ENCODE assay signal across 22 cellular contexts in genomic region chr20:59382326-59382725, GRCh38.
"Had no signal": no experiment of that assay in that cellular context is flagged by ENCODE, and none has a peak within 500 bp of the region (broad histone marks: within the 10 kb centered on the region; RNA-seq: fewer than 3 reads in every experiment).

No MANE protein-coding gene starts in this region.

- H3K36me3 Mint-ChIP-seq: IgD-negative memory B cell had no signal

- H3K4me2 ChIP-seq: KMS-11 had no signal

- H3K4me3 ChIP-seq: K562, SJCRH30 had no signal

- H3K9me3 Mint-ChIP-seq: IgD-negative memory B cell; T-helper 1 cell treated with Interleukin-12 subunit alpha and Interleukin-12 subunit beta and Interleukin-4 antibody, amounts not matched to agents 30 μg/mL and 1 μg/mL, for 36 hours had no signal

- H3K9me3 ChIP-seq: SJCRH30 had no signal

- H3K36me3 ChIP-seq: SJCRH30 had no signal

- H3K27ac Mint-ChIP-seq: IgD-negative memory B cell; T-helper 1 cell treated with Interleukin-12 subunit alpha and Interleukin-12 subunit beta and Interleukin-4 antibody, amounts not matched to agents 30 μg/mL and 1 μg/mL, for 36 hours had no signal

- H3K27me3 ChIP-seq: SJCRH30 had no signal

- DNase-seq: Kasumi-1, MM.1S, NCI-H1092 treated with DMSO at 0.1 percent for 48 hours, NCI-H1436, NCI-H187, NCI-H2029, NCI-H2081 treated with DMSO at 0.1 percent for 48 hours, NCI-H2171, NCI-H226, NCI-H524, NCI-H526 treated with DMSO at 0.1 percent for 48 hours, NCI-H774, PC-3, SHP77 treated with DMSO at 0.1 percent for 48 hours, SJCRH30 had no signal

- H3K4me3 Mint-ChIP-seq: IgD-negative memory B cell; T-helper 1 cell treated with Interleukin-12 subunit alpha and Interleukin-12 subunit beta and Interleukin-4 antibody, amounts not matched to agents 30 μg/mL and 1 μg/mL, for 36 hours had no signal

- H3K9ac ChIP-seq: KMS-11 had no signal

- ATAC-seq: K562, Panc1, PC-3, Right ventricle myocardium inferior, SK-N-SH treated with all-trans-retinoic acid at 6 μM for 48 hours had no signal

- H3K27ac ChIP-seq: KMS-11, SJCRH30 had no signal
